Comparison of ENCODE assay signal across 24 cellular contexts in the genomic region with DNA sequence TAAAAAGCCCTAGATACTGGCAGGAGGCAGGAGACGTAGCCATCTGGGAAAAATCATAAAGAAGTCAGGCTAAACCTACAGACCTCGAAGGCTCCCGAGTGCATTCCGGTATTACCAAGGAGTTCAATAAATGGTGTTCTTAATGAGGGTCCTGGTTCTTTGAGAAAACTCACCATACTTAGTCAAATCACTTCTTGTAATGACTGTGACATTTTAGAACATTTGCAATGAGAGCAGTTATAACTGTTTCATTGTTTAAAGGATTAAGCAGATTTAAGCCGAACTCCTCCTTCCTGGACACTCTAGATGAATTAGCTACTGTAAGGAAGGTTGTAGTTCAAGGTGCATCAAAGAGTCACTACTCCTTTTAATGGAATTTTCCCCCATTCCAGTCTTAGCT.
A peak's percentile ranks its signal among the peaks of the same experiment; 100 is the strongest.
DNase-seq lines count a peak whose midpoint lies in the region; ATAC-seq, FAIRE-seq and TF ChIP-seq lines count a peak whose summit lies in the region.
"Had no signal": no experiment of that assay in that cellular context is flagged by ENCODE, and none has a peak within 500 bp of the region (broad histone marks: within the 10 kb centered on the region; RNA-seq: fewer than 3 reads in every experiment).

No MANE protein-coding gene starts in this region.

- H3K4me3 ChIP-seq in SJCRH30: peak overlapping the region; percentile 2; the same call in 1 of the 2 replicates
- peak overlapping the region; percentile 5 for H3K4me3 ChIP-seq in retinal pigment epithelial cell (ENCODE audit: low read length)
- no peak overlapping the region for H3K4me3 ChIP-seq in left ventricle myocardium inferior
- H3K4me3 ChIP-seq in pancreas: no peak overlapping the region
- H3K4me3 ChIP-seq: GM12878, GM23248 had no signal

- peaks cover 38% of the 10 kb centered on the region for H3K4me1 ChIP-seq in SJCRH30
- peaks cover 72% of the 10 kb centered on the region for H3K4me1 ChIP-seq in left ventricle myocardium inferior
- no peaks in the 10 kb centered on the region for H3K4me1 ChIP-seq in pancreas

- H3K4me3 Mint-ChIP-seq in glutamatergic neuron (ENCODE audit: unreplicated experiment): peak overlapping the region; percentile 73
- H3K4me3 Mint-ChIP-seq: CD14-positive monocyte had no signal

- no peaks in the 10 kb centered on the region for H3K9me3 ChIP-seq in SJCRH30 (replicated peaks)
- H3K9me3 ChIP-seq in left ventricle myocardium inferior (replicated peaks): no peaks in the 10 kb centered on the region
- no peaks in the 10 kb centered on the region for H3K9me3 ChIP-seq in pancreas

- intact Hi-C loops in left ventricle myocardium inferior (cut with micrococcal nuclease): no loop called here
- intact Hi-C loops in pancreas (cut with DNase I): no loop called here

- H3K27ac Mint-ChIP-seq in glutamatergic neuron (ENCODE audit: unreplicated experiment): peak overlapping the region; percentile 71
- H3K27ac Mint-ChIP-seq: CD14-positive monocyte had no signal

- peaks cover 2% of the 10 kb centered on the region for H3K9me3 Mint-ChIP-seq in glutamatergic neuron (ENCODE audit: unreplicated experiment)
- H3K9me3 Mint-ChIP-seq: CD14-positive monocyte had no signal

- no peak for FAIRE-seq in pancreas (lab: Jason Lieb, UNC)
- FAIRE-seq: A204.1, GM12878, HTR-8/SVneo, RCC 7860 had no signal

- no peak for TF ChIP-seq CTCF in glutamatergic neuron (IDR thresholded peaks at IDR 0.05; ENCODE audit: partially characterized antibody, unreplicated experiment)
- no peak for TF ChIP-seq CTCF in retinal pigment epithelial cell (conservative IDR thresholded peaks at IDR 0.05; ENCODE audit: low read depth, low read length)
- TF ChIP-seq CTCF in left ventricle myocardium inferior (IDR thresholded peaks at IDR 0.05; ENCODE audit: borderline replicate concordance): no peak
- TF ChIP-seq CTCF in pancreas (IDR thresholded peaks at IDR 0.05): no peak

- H3K27ac ChIP-seq in SJCRH30 (peak overlapping the region; percentile 86), left ventricle myocardium inferior (replicated peaks) (no peak overlapping the region), pancreas (no peak overlapping the region)
- H3K27ac ChIP-seq: GM23248 had no signal

- no peak for ATAC-seq in pancreas
- ATAC-seq: GM12878, Right ventricle myocardium inferior had no signal

- H3K27me3 ChIP-seq in SJCRH30 (no peaks in the 10 kb centered on the region), left ventricle myocardium inferior (ENCODE audit: low read depth) (no peaks in the 10 kb centered on the region), pancreas (no peaks in the 10 kb centered on the region)

- peak; percentile 25 for DNase-seq in D341Med (ENCODE audit: low spot score)
- DNase-seq in SJCRH30: peak in 1 of 2 experiments; percentile 74
- no peak for DNase-seq in glutamatergic neuron
- peak; percentile 62 for DNase-seq in retinal pigment epithelial cell (ENCODE audit: low read depth)
- no peak for DNase-seq in left ventricle myocardium inferior
- no peak for DNase-seq in pancreas
- DNase-seq in epidermal melanocyte (ENCODE audit: insufficient read length, low spot score): no peak
- DNase-seq: DND-41, GM23248, HCEC 1CT, KG1, NCI-H1092 treated with DMSO at 0.1 percent for 48 hours, NCI-H146, NCI-H2029, NCI-H226, NCI-H510A treated with DMSO at 0.1 percent for 48 hours, NCI-H774, OCI-M1 had no signal

- H3K36me3 ChIP-seq in SJCRH30 (peaks cover 2% of the 10 kb centered on the region; the same call in 1 of the 2 replicates), left ventricle myocardium inferior (no peaks in the 10 kb centered on the region), pancreas (no peaks in the 10 kb centered on the region)

- H3K4me1 Mint-ChIP-seq in glutamatergic neuron (ENCODE audit: low read depth, unreplicated experiment): peaks cover 62% of the 10 kb centered on the region
- H3K4me1 Mint-ChIP-seq: CD14-positive monocyte had no signal

- no peaks in the 10 kb centered on the region for H3K36me3 Mint-ChIP-seq in glutamatergic neuron (ENCODE audit: unreplicated experiment)
- H3K36me3 Mint-ChIP-seq: CD14-positive monocyte had no signal

- WGBS in pancreas, 2 donors: 87 to 90% methylated on average over 5 of the region's 5 CpGs

- H3K27me3 Mint-ChIP-seq in glutamatergic neuron (ENCODE audit: unreplicated experiment): peaks cover 2% of the 10 kb centered on the region

Comparison
In these comparisons a context has a peak if more than half of its experiments do, and no peak if none do; other contexts are left out.
1. DNase-seq: peak in D341Med (single experiment) and retinal pigment epithelial cell (single experiment); none in glutamatergic neuron (single experiment), left ventricle myocardium inferior (single experiment), pancreas (0 of 6) and epidermal melanocyte (single experiment).
2. H3K4me3 ChIP-seq: peak in SJCRH30 (single experiment) and retinal pigment epithelial cell (single experiment); none in left ventricle myocardium inferior (single experiment) and pancreas (0 of 4).